Comparison of ENCODE assay signal across 8 cellular contexts in genomic region chr6:3813150-3813780, GRCh38. TPM values are rescaled to one million over a fixed set of nuclear protein-coding genes. Genes with fewer than 3 reads are reported as not detected.
DNase-seq lines count a peak whose midpoint lies in the region; ATAC-seq and TF ChIP-seq lines count a peak whose summit lies in the region.

No MANE protein-coding gene starts in this region.

- H3K4me3 ChIP-seq in thoracic aorta: peak overlapping the region; percentile 47

- no peaks in the 10 kb centered on the region for H3K9me3 ChIP-seq in thoracic aorta

- H3K27ac ChIP-seq in thoracic aorta: peak overlapping the region in 1 of 2 donors; percentile 25

- DNase-seq in NCI-H510A (lab: John Stamatoyannopoulos, UW): peak; percentile 1
- DNase-seq in NCI-H510A treated with DMSO at 0.1 percent for 48 hours (lab: John Stamatoyannopoulos, UW): no peak
- DNase-seq in NCI-H226: peak; percentile 73
- peak; percentile 70 for DNase-seq in Right ventricle myocardium superior
- DNase-seq in thoracic aorta (ENCODE audit: low spot score): no peak
- DNase-seq in NCI-H2171 treated with DMSO at 0.1 percent for 48 hours (lab: John Stamatoyannopoulos, UW): no peak
- no peak for DNase-seq in activated CD4-positive, alpha-beta T cell treated with anti-CD3 and anti-CD28 coated beads for 4 hours

- peaks cover 21 to 34% of the 10 kb centered on the region in 2 donors for H3K4me1 ChIP-seq in thoracic aorta (ENCODE audit: control insufficient read depth in 1 of 2, low read depth in 2 of 2)

- no peaks in the 10 kb centered on the region for H3K27me3 ChIP-seq in thoracic aorta (replicated peaks; ENCODE audit: insufficient read depth)

- no peaks in the 10 kb centered on the region for H3K36me3 ChIP-seq in thoracic aorta

- intact Hi-C loops in Right ventricle myocardium superior (cut with DNase I): no loop called here

- ATAC-seq in Right ventricle myocardium superior (ENCODE audit: poor library complexity): peak; percentile 85
- ATAC-seq in thoracic aorta (ENCODE audit: insufficient number of reproducible peaks, low FRiP score, low read depth): peak; percentile 48
- ATAC-seq in GM19397 (IDR thresholded peaks at IDR 0.05; ENCODE audit: unreplicated experiment): no peak

- TF ChIP-seq CTCF in thoracic aorta (IDR thresholded peaks at IDR 0.05): no peak

RNA-seq across cellular contexts. Expression of gene FAM50B, which starts 35.9 kb away (rescaled TPM):
- 28.9 TPM for total RNA-seq in Right ventricle myocardium superior
- 10 to 100 TPM; 12.4 to 17.3 TPM for total RNA-seq in thoracic aorta

Comparison
In these comparisons a context has a peak if more than half of its experiments do, and no peak if none do; other contexts are left out.
1. DNase-seq: peak in NCI-H510A (single experiment), NCI-H226 (single experiment) and Right ventricle myocardium superior (single experiment); none in NCI-H510A treated with DMSO at 0.1 percent for 48 hours (single experiment), thoracic aorta (single experiment), NCI-H2171 treated with DMSO at 0.1 percent for 48 hours (single experiment) and activated CD4-positive, alpha-beta T cell treated with anti-CD3 and anti-CD28 coated beads for 4 hours (0 of 2).